ENCODE assay signal across 1 cellular context in genomic region chr11:8688414-8689362, GRCh38.
TF ChIP-seq lines count a peak whose summit lies in the region.

No MANE protein-coding gene starts in this region.

TF ChIP-seq in WTC11, 78 proteins besides CTCF, POLR2A, EP300 and RAD21 (continued from another document and continues in another):
- TF ChIP-seq ZNF281 (CRISPR knock-in tag; IDR thresholded peaks at IDR 0.05) (0 out of 2 replicates have a peak, but pooled peaks have one; percentile 15), RELA (CRISPR knock-in tag; IDR thresholded peaks at IDR 0.05; ENCODE audit: borderline replicate concordance) (0 out of 2 replicates have a peak, but pooled peaks have one; percentile 48), TEAD1 (CRISPR knock-in tag; IDR thresholded peaks at IDR 0.05) (peak; percentile 78; the same call in 1 of the 2 replicates), ZNF121 (CRISPR knock-in tag; IDR thresholded peaks at IDR 0.05) (no peak), ZMAT4 (CRISPR knock-in tag; IDR thresholded peaks at IDR 0.05) (peak; percentile 35), ZNF138 (CRISPR knock-in tag; conservative IDR thresholded peaks at IDR 0.05) (peak; percentile 35), IRF1 (CRISPR knock-in tag; IDR thresholded peaks at IDR 0.05) (peak; percentile 80), ZNF532 (CRISPR knock-in tag; IDR thresholded peaks at IDR 0.05; ENCODE audit: borderline replicate concordance) (peak; percentile 96), NR3C1 (CRISPR knock-in tag; conservative IDR thresholded peaks at IDR 0.05; ENCODE audit: low read depth) (0 out of 2 replicates have a peak, but pooled peaks have one; percentile 12), ZNF232 (CRISPR knock-in tag; IDR thresholded peaks at IDR 0.05) (peak; percentile 76; the same call in 1 of the 2 replicates), GRHL2 (CRISPR knock-in tag; IDR thresholded peaks at IDR 0.05; ENCODE audit: insufficient replicate concordance, severe bottlenecking) (no peak), NR2C2 (CRISPR knock-in tag; IDR thresholded peaks at IDR 0.05) (peak; percentile 77; the same call in 1 of the 2 replicates), EMX1 (CRISPR knock-in tag; IDR thresholded peaks at IDR 0.05) (peak; percentile 97), ZNF263 (CRISPR knock-in tag; IDR thresholded peaks at IDR 0.05; ENCODE audit: low read depth) (0 out of 2 replicates have a peak, but pooled peaks have one; percentile 41), RORB (CRISPR knock-in tag; IDR thresholded peaks at IDR 0.05) (peak; percentile 74), FOXP1 (CRISPR knock-in tag; IDR thresholded peaks at IDR 0.05; ENCODE audit: borderline replicate concordance) (peak; percentile 95), MYBL2 (CRISPR knock-in tag; IDR thresholded peaks at IDR 0.05) (peak; percentile 30; the same call in 1 of the 2 replicates), ZNF425 (CRISPR knock-in tag; conservative IDR thresholded peaks at IDR 0.05) (peak; percentile 91), NR1H2 (CRISPR knock-in tag; IDR thresholded peaks at IDR 0.05) (no peak), CBFB (CRISPR knock-in tag; IDR thresholded peaks at IDR 0.05; ENCODE audit: low read depth) (peak; percentile 93), ERG (CRISPR knock-in tag; IDR thresholded peaks at IDR 0.05) (peak; percentile 96), SP1 (CRISPR knock-in tag; conservative IDR thresholded peaks at IDR 0.05) (peak; percentile 91), ZNF671 (CRISPR knock-in tag; IDR thresholded peaks at IDR 0.05) (peak; percentile 96), NFYB (CRISPR knock-in tag; conservative IDR thresholded peaks at IDR 0.05; ENCODE audit: low read depth) (no peak), FOXP4 (CRISPR knock-in tag; IDR thresholded peaks at IDR 0.05) (0 out of 2 replicates have a peak, but pooled peaks have one; percentile 74), CDX4 (CRISPR knock-in tag; IDR thresholded peaks at IDR 0.05; ENCODE audit: borderline replicate concordance) (no peak), CREM (CRISPR knock-in tag; IDR thresholded peaks at IDR 0.05) (peak; percentile 76; the same call in 1 of the 2 replicates), ATF2 (CRISPR knock-in tag; IDR thresholded peaks at IDR 0.05; ENCODE audit: borderline replicate concordance, low read depth) (no peak), ZNF396 (CRISPR knock-in tag; IDR thresholded peaks at IDR 0.05; ENCODE audit: borderline replicate concordance) (no peak), PREB (CRISPR knock-in tag; IDR thresholded peaks at IDR 0.05; ENCODE audit: borderline replicate concordance) (no peak; the same call in 1 of the 2 replicates), ETV6 (CRISPR knock-in tag; IDR thresholded peaks at IDR 0.05) (peak; percentile 89), TP53 (CRISPR knock-in tag; IDR thresholded peaks at IDR 0.05) (0 out of 2 replicates have a peak, but pooled peaks have one; percentile 57), ESRRA (CRISPR knock-in tag; IDR thresholded peaks at IDR 0.05; ENCODE audit: borderline replicate concordance) (peak; percentile 92), ATF1 (CRISPR knock-in tag; IDR thresholded peaks at IDR 0.05) (no peak; the same call in none of the 2 replicates), NFATC4 (CRISPR knock-in tag; IDR thresholded peaks at IDR 0.05) (peak; percentile 98), OVOL2 (CRISPR knock-in tag; IDR thresholded peaks at IDR 0.05; ENCODE audit: borderline replicate concordance) (no peak), ZNF416 (CRISPR knock-in tag; IDR thresholded peaks at IDR 0.05) (peak; percentile 97), MAX (CRISPR knock-in tag; IDR thresholded peaks at IDR 0.05) (peak; percentile 69)
